In the genomic region with DNA sequence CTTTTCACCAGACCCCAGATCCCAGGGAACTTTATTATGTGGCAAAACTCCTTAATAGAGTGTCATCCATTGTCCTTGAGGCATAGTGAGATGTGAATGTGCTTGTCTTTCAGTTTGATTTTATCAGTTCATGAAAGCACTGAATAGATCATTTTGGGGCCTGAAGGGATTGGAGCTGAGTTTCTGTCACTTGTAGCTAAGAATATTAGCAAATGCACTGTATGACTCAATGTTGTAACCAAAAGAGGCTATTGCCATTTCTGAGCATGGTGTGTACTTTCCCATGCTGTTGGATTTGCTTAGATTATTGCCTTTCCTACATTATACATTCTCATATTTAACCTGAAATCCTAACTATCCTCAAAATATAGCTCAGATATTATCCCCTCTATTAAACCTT, we compare ENCODE assay signal across 26 cellular contexts.
"Had no signal": no experiment of that assay in that cellular context is flagged by ENCODE, and none has a peak within 500 bp of the region (broad histone marks: within the 10 kb centered on the region; RNA-seq: fewer than 3 reads in every experiment).

No MANE protein-coding gene starts in this region.

- H3K4me3 ChIP-seq: adrenal gland, breast epithelium, esophagus squamous epithelium, sigmoid colon, smooth muscle cell, testis, vagina had no signal

- H3K36me3 Mint-ChIP-seq: activated naive CD8-positive, alpha-beta T cell; type B pancreatic cell had no signal

- H3K27ac Mint-ChIP-seq: activated B cell treated with CpG ODN at 0.5 μM for 24 hours; activated CD4-positive, alpha-beta T cell treated with anti-CD3 and anti-CD28 coated beads for 36 hours; activated naive CD8-positive, alpha-beta T cell; activated T-helper 2 cell treated with anti-CD3 and anti-CD28 coated beads, Interferon-gamma antibody, Interleukin-2, Interleukin-4, amounts not matched to agents 10 μg/mL and 5 μg/mL and 100 μg/mL, durations not matched to agents 14 hours and 24 hours and 36 hours; type B pancreatic cell had no signal

- H3K4me1 ChIP-seq: foreskin keratinocyte, testis had no signal

- H3K4me1 Mint-ChIP-seq: activated B cell treated with CpG ODN at 0.5 μM for 24 hours; activated CD4-positive, alpha-beta T cell treated with anti-CD3 and anti-CD28 coated beads for 36 hours; central memory CD8-positive, alpha-beta T cell had no signal

- H3K9me3 ChIP-seq: adrenal gland, breast epithelium, esophagus squamous epithelium, sigmoid colon, testis, vagina had no signal

- DNase-seq: activated B cell treated with CpG ODN at 0.5 μM for 24 hours; activated CD4-positive, alpha-beta T cell treated with anti-CD3 and anti-CD28 coated beads for 36 hours; activated CD4-positive, alpha-beta T cell treated with anti-CD3 and anti-CD28 coated beads, Interleukin-2, amount 50 U/mL, for 4 hours; activated CD8-positive, alpha-beta memory T cell treated with anti-CD3 and anti-CD28 coated beads for 24 hours; activated CD8-positive, alpha-beta memory T cell treated with anti-CD3 and anti-CD28 coated beads, Interleukin-2, amount 50 U/mL, for 4 hours; activated naive CD4-positive, alpha-beta T cell; activated T-cell treated with anti-CD3 and anti-CD28 coated beads, Interleukin-2, amount 50 U/mL, for 4 hours; adrenal gland; esophagus squamous epithelium; foreskin keratinocyte; left ventricle myocardium superior; mammary epithelial cell; occipital lobe; sigmoid colon; stimulated activated CD4-positive, alpha-beta T cell treated with anti-CD3 and anti-CD28 coated beads, Interleukin-15, amount 100 ng/mL, for 24 hours; stimulated activated CD4-positive, alpha-beta T cell treated with anti-CD3 and anti-CD28 coated beads, Interleukin-2, amount 100 ng/mL, for 48 hours; stimulated activated naive CD4-positive, alpha-beta T cell; T-helper 9 cell; testis had no signal

- H3K4me2 ChIP-seq: smooth muscle cell had no signal

- H3K27ac ChIP-seq: adrenal gland, esophagus squamous epithelium, foreskin keratinocyte, sigmoid colon, testis, vagina had no signal

- H3K27me3 ChIP-seq: adrenal gland, breast epithelium, esophagus squamous epithelium, foreskin keratinocyte, sigmoid colon, testis, vagina had no signal

- H3K27me3 Mint-ChIP-seq: activated B cell treated with CpG ODN at 0.5 μM for 24 hours; activated CD4-positive, alpha-beta T cell treated with anti-CD3 and anti-CD28 coated beads for 36 hours; type B pancreatic cell had no signal

- H3K36me3 ChIP-seq: adrenal gland, breast epithelium, esophagus squamous epithelium, sigmoid colon, vagina had no signal

- H3K9me3 Mint-ChIP-seq: activated B cell treated with CpG ODN at 0.5 μM for 24 hours; activated T-helper 2 cell treated with anti-CD3 and anti-CD28 coated beads, Interferon-gamma antibody, Interleukin-2, Interleukin-4, amounts not matched to agents 10 μg/mL and 5 μg/mL and 100 μg/mL, durations not matched to agents 14 hours and 24 hours and 36 hours; central memory CD8-positive, alpha-beta T cell; type B pancreatic cell had no signal

- H3K4me3 Mint-ChIP-seq: activated B cell treated with CpG ODN at 0.5 μM for 24 hours; activated CD4-positive, alpha-beta T cell treated with anti-CD3 and anti-CD28 coated beads for 36 hours; activated naive CD8-positive, alpha-beta T cell; activated T-cell treated with anti-CD3 and anti-CD28 coated beads, Interleukin-2, amount 50 U/mL, for 4 hours; central memory CD8-positive, alpha-beta T cell; type B pancreatic cell had no signal
